ENCODE assay signal across 8 cellular contexts in genomic region chr9:98796364-98797101, GRCh38. TPM values are rescaled to one million over a fixed set of nuclear protein-coding genes. Genes with fewer than 3 reads are reported as not detected.
DNase-seq lines count a peak whose midpoint lies in the region; ATAC-seq and TF ChIP-seq lines count a peak whose summit lies in the region.

TSS of gene ANKS6 (minus strand) at chr9:98796555. CDS start at chr9:98796491, 64 bp downstream.

- ATAC-seq in CD4-positive, alpha-beta T cell (ENCODE audit: poor library complexity), result peak; percentile 91
- peak; percentile 90 for ATAC-seq in GM19372 (IDR thresholded peaks at IDR 0.05; ENCODE audit: low read depth, unreplicated experiment)
- ATAC-seq in HG03521 (IDR thresholded peaks at IDR 0.05; ENCODE audit: unreplicated experiment), result peak; percentile 77
- ATAC-seq in Panc1, result peak; percentile 94
- ATAC-seq in activated T-helper 17 cell treated with anti-CD3 and anti-CD28 coated beads, Interleukin-2, amount 50 U/mL, for 72 hours (replicated peaks), result peak; percentile 90
- ATAC-seq in natural killer cell treated with Interleukin-12 subunit alpha and Interleukin-12 subunit beta and Interleukin-15 and Interleukin-18, amount 100 ng/mL, for 72 hours, result peak; percentile 95

- H3K27ac ChIP-seq in CD4-positive, alpha-beta T cell (ENCODE audit: low read depth, low read length), result peak within 1 kb of the TSS; percentile 31
- peak within 1 kb of the TSS; percentile 66 for H3K27ac ChIP-seq in Panc1 (ENCODE audit: low read length)

- intact Hi-C loops in CD4-positive, alpha-beta T cell (cut with DNase I, micrococcal nuclease), result loop anchor here in 1 of 2 experiments (5.0 to 10.0 kb wide), 4 partner anchors 426 to 1628 kb away; partner anchors contain the start of genes ALG2, MSANTD3, NR4A3 and SEC61B
- intact Hi-C loops in Panc1 (cut with micrococcal nuclease; ENCODE audit: unreplicated experiment), result no loop called here

- peak within 1 kb of the TSS; percentile 94 for H3K4me3 Mint-ChIP-seq in CD4-positive, alpha-beta T cell
- H3K4me3 Mint-ChIP-seq in activated T-helper 17 cell treated with anti-CD3 and anti-CD28 coated beads, Interleukin-2, amount 50 U/mL, for 72 hours, result peak within 1 kb of the TSS; percentile 85
- peak within 1 kb of the TSS; percentile 87 for H3K4me3 Mint-ChIP-seq in natural killer cell treated with Interleukin-12 subunit alpha and Interleukin-12 subunit beta and Interleukin-15 and Interleukin-18, amount 100 ng/mL, for 72 hours

- no peaks in the 10 kb centered on the region for H3K27me3 Mint-ChIP-seq in CD4-positive, alpha-beta T cell
- no peaks in the 10 kb centered on the region for H3K27me3 Mint-ChIP-seq in activated T-helper 17 cell treated with anti-CD3 and anti-CD28 coated beads, Interleukin-2, amount 50 U/mL, for 72 hours
- no peaks in the 10 kb centered on the region for H3K27me3 Mint-ChIP-seq in natural killer cell treated with Interleukin-12 subunit alpha and Interleukin-12 subunit beta and Interleukin-15 and Interleukin-18, amount 100 ng/mL, for 72 hours

- TF ChIP-seq CTCF in CD4-positive, alpha-beta T cell (IDR thresholded peaks at IDR 0.05), result peak; percentile 32
- TF ChIP-seq CTCF in Panc1 (IDR thresholded peaks at IDR 0.05), result peak; percentile 85
- TF ChIP-seq CTCF in fibroblast of pulmonary artery (IDR thresholded peaks at IDR 0.05; ENCODE audit: low read length, missing control alignments), result peak; percentile 3

- POLR2A ChIA-PET in CD4-positive, alpha-beta T cell (lab: Charles Lee), result interaction anchor here (1.4 to 2.3 kb wide), 2 partner anchors 12 to 1164 kb away, joined by 3 to 15 read pairs; partner anchors contain the start of genes GALNT12 and TSTD2
- POLR2A ChIA-PET in Panc1 (lab: Charles Lee), result no interaction called here

- BruUV-seq in Panc1 (replicated peaks; lab: Mats Ljungman, UMichigan), result no TSS peak

- H3K4me1 Mint-ChIP-seq in CD4-positive, alpha-beta T cell (ENCODE audit: low read depth), result peaks cover 37% of the 10 kb centered on the region
- peaks cover 17% of the 10 kb centered on the region for H3K4me1 Mint-ChIP-seq in activated T-helper 17 cell treated with anti-CD3 and anti-CD28 coated beads, Interleukin-2, amount 50 U/mL, for 72 hours
- H3K4me1 Mint-ChIP-seq in natural killer cell treated with Interleukin-12 subunit alpha and Interleukin-12 subunit beta and Interleukin-15 and Interleukin-18, amount 100 ng/mL, for 72 hours (ENCODE audit: low read depth in 2 of 2), result peaks cover 22 to 30% of the 10 kb centered on the region in 2 donors

- DNase-seq in CD4-positive, alpha-beta T cell, result peak; percentile 64 to 90 (median 82)
- DNase-seq in Panc1 (ENCODE audit: low read depth, low spot score), result no peak
- peak; percentile 72 for DNase-seq in fibroblast of pulmonary artery (ENCODE audit: low read depth)
- DNase-seq in natural killer cell treated with Interleukin-12 subunit alpha and Interleukin-12 subunit beta and Interleukin-15 and Interleukin-18, amount 100 ng/mL, for 72 hours (ENCODE audit: low spot score), result peak; percentile 88
- peak; percentile 66 for DNase-seq in stimulated activated naive CD4-positive, alpha-beta T cell treated with Interleukin-2 at 50 U/mL for 16 hours (lab: John Stamatoyannopoulos, UW)

- H3K4me3 ChIP-seq in Panc1 (ENCODE audit: low read depth in 2 of 2, low read length in 2 of 2) (peak within 1 kb of the TSS; percentile 62 to 64), fibroblast of pulmonary artery (replicated peaks; ENCODE audit: low read depth, low read length) (peak within 1 kb of the TSS; percentile 60)

- H3K36me3 ChIP-seq in Panc1 (ENCODE audit: control insufficient read depth, insufficient read depth, low read length), result no peaks in the 10 kb centered on the region

- H3K4me1 ChIP-seq in Panc1 (ENCODE audit: control insufficient read depth, insufficient read depth, low read length), result peaks cover 1% of the 10 kb centered on the region; the same call in 1 of the 2 replicates

- no peaks in the 10 kb centered on the region for H3K9me3 ChIP-seq in CD4-positive, alpha-beta T cell (ENCODE audit: control insufficient read depth, low read length)
- H3K9me3 ChIP-seq in Panc1 (ENCODE audit: control insufficient read depth, insufficient read depth, low read depth, low read length), result no peaks in the 10 kb centered on the region

- CTCF ChIA-PET in CD4-positive, alpha-beta T cell (lab: Charles Lee), result interaction anchor here (0.8 to 1.6 kb wide), 2 partner anchors 10 to 13 kb away, joined by 3 read pairs; no protein-coding TSS in a partner anchor
- CTCF ChIA-PET in Panc1 (lab: Charles Lee), result no interaction called here

- H3K27ac Mint-ChIP-seq in CD4-positive, alpha-beta T cell, result peak within 1 kb of the TSS; percentile 72
- H3K27ac Mint-ChIP-seq in activated T-helper 17 cell treated with anti-CD3 and anti-CD28 coated beads, Interleukin-2, amount 50 U/mL, for 72 hours, result peak within 1 kb of the TSS; percentile 33
- H3K27ac Mint-ChIP-seq in natural killer cell treated with Interleukin-12 subunit alpha and Interleukin-12 subunit beta and Interleukin-15 and Interleukin-18, amount 100 ng/mL, for 72 hours, result peak within 1 kb of the TSS; percentile 50 to 57

- in situ Hi-C loops in Panc1 (cut with HindIII; ENCODE audit: low pct_unique_long_range_greater_than_20kb, low sequenced_read_pairs), result no loop called here

- no peaks in the 10 kb centered on the region for H3K27me3 ChIP-seq in CD4-positive, alpha-beta T cell (ENCODE audit: control insufficient read depth, insufficient read depth, low read length)
- no peaks in the 10 kb centered on the region for H3K27me3 ChIP-seq in Panc1 (ENCODE audit: control insufficient read depth, insufficient read depth, low read length)

- no peaks in the 10 kb centered on the region for H3K9me3 Mint-ChIP-seq in CD4-positive, alpha-beta T cell
- H3K9me3 Mint-ChIP-seq in activated T-helper 17 cell treated with anti-CD3 and anti-CD28 coated beads, Interleukin-2, amount 50 U/mL, for 72 hours, result no peaks in the 10 kb centered on the region
- H3K9me3 Mint-ChIP-seq in natural killer cell treated with Interleukin-12 subunit alpha and Interleukin-12 subunit beta and Interleukin-15 and Interleukin-18, amount 100 ng/mL, for 72 hours, result peaks cover 4% of the 10 kb centered on the region

- H3K36me3 Mint-ChIP-seq in CD4-positive, alpha-beta T cell (ENCODE audit: low read depth), result peaks cover 6% of the 10 kb centered on the region
- H3K36me3 Mint-ChIP-seq in activated T-helper 17 cell treated with anti-CD3 and anti-CD28 coated beads, Interleukin-2, amount 50 U/mL, for 72 hours (ENCODE audit: low read depth), result no peaks in the 10 kb centered on the region
- peaks cover 5% of the 10 kb centered on the region for H3K36me3 Mint-ChIP-seq in natural killer cell treated with Interleukin-12 subunit alpha and Interleukin-12 subunit beta and Interleukin-15 and Interleukin-18, amount 100 ng/mL, for 72 hours

RNA-seq across cellular contexts. Expression of gene ANKS6, which starts in this region (rescaled TPM):
- 10 to 100 TPM; 11.8 to 12.2 TPM for total RNA-seq in CD4-positive, alpha-beta T cell
- total RNA-seq in Panc1 (2021; ENCODE audit: unreplicated experiment), result 19.6 TPM
- 32.3 TPM for polyA plus RNA-seq in Panc1 (2012; ENCODE audit: insufficient read length)
- 10 to 100 TPM; 10.0 to 11.2 TPM for total RNA-seq in activated T-helper 17 cell treated with anti-CD3 and anti-CD28 coated beads, Interleukin-2, amount 50 U/mL, for 72 hours
- 10 to 100 TPM in 1 of 2 donors, 1 to 10 TPM in 1; 7.0 to 18.5 TPM for total RNA-seq in natural killer cell treated with Interleukin-12 subunit alpha and Interleukin-12 subunit beta and Interleukin-15 and Interleukin-18, amount 100 ng/mL, for 72 hours

Comparison
In these comparisons a context has a peak if more than half of its experiments do, and no peak if none do; other contexts are left out.
1. CTCF ChIP-seq: peak in every context shown above with its lines; median percentile 85 in Panc1; 32 in CD4-positive, alpha-beta T cell; 3 in fibroblast of pulmonary artery.